Comparison of ENCODE assay signal across 13 cellular contexts in genomic region chr9:133917407-133917806, GRCh38.
"Had no signal": no experiment of that assay in that cellular context is flagged by ENCODE, and none has a peak within 500 bp of the region (broad histone marks: within the 10 kb centered on the region; RNA-seq: fewer than 3 reads in every experiment).

No MANE protein-coding gene starts in this region.

- H3K27ac ChIP-seq: prostate gland, thoracic aorta, uterus had no signal

- DNase-seq: activated CD4-positive, alpha-beta T cell treated with anti-CD3 and anti-CD28 coated beads, Interleukin-2, amount 50 U/mL, for 1 hour; activated naive CD4-positive, alpha-beta T cell treated with anti-CD3 and anti-CD28 coated beads, Interleukin-2, amount 10 ng/mL, durations not matched to agents 7 days and 5 days; activated T-cell treated with anti-CD3 and anti-CD28 coated beads for 4 hours; foreskin fibroblast; islet precursor cell; mucosa of descending colon; stimulated activated CD4-positive, alpha-beta T cell treated with anti-CD3 and anti-CD28 coated beads, Interleukin-2, amount 100 ng/mL, for 48 hours; uterus had no signal

- H3K4me3 ChIP-seq: left lung, mucosa of descending colon, prostate gland, thoracic aorta, uterus had no signal

- H3K4me1 ChIP-seq: prostate gland, uterus had no signal

- ATAC-seq: left lung; mucosa of descending colon; natural killer cell treated with Interleukin-12 subunit alpha and Interleukin-12 subunit beta and Interleukin-15 and Interleukin-18, amount 100 ng/mL, for 72 hours had no signal

- H3K27me3 ChIP-seq: esophagus muscularis mucosa, left lung, uterus had no signal

- H3K36me3 ChIP-seq: esophagus muscularis mucosa, left lung, prostate gland, thoracic aorta, uterus had no signal

- H3K9me3 ChIP-seq: esophagus muscularis mucosa, left lung, mucosa of descending colon, prostate gland, thoracic aorta, uterus had no signal
